ENCODE assay signal across 12 cellular contexts in genomic region chr17:49645654-49646053, GRCh38. TPM values are rescaled to one million over a fixed set of nuclear protein-coding genes. Genes with fewer than 3 reads are reported as not detected.
DNase-seq lines count a peak whose midpoint lies in the region; ATAC-seq and TF ChIP-seq lines count a peak whose summit lies in the region.
"Had no signal": no experiment of that assay in that cellular context is flagged by ENCODE, and none has a peak within 500 bp of the region (broad histone marks: within the 10 kb centered on the region; RNA-seq: fewer than 3 reads in every experiment).

No MANE protein-coding gene starts in this region.

- H3K9me3 Mint-ChIP-seq in activated naive CD4-positive, alpha-beta T cell treated with anti-CD3 and anti-CD28 coated beads, Interleukin-2, amount 50 U/mL, for 72 hours, result no peaks in the 10 kb centered on the region
- no peaks in the 10 kb centered on the region for H3K9me3 Mint-ChIP-seq in activated naive CD4-positive, alpha-beta T cell treated with anti-CD3 and anti-CD28 coated beads, Interleukin-2, amount 10 ng/mL, durations not matched to agents 7 days and 5 days
- no peaks in the 10 kb centered on the region for H3K9me3 Mint-ChIP-seq in naive B cell

- intact Hi-C loops in breast epithelium (cut with DNase I; ENCODE audit: low total_unique reads), result no loop called here

- H3K9me3 ChIP-seq in breast epithelium, result no peaks in the 10 kb centered on the region
- no peaks in the 10 kb centered on the region for H3K9me3 ChIP-seq in upper lobe of left lung

- no peak for DNase-seq in activated naive CD4-positive, alpha-beta T cell treated with anti-CD3 and anti-CD28 coated beads, Interleukin-2, amount 50 U/mL, for 72 hours (ENCODE audit: low spot score in 2 of 2)
- no peak for DNase-seq in activated naive CD4-positive, alpha-beta T cell treated with anti-CD3 and anti-CD28 coated beads, Interleukin-2, amount 10 ng/mL, durations not matched to agents 7 days and 5 days
- DNase-seq in breast epithelium (ENCODE audit: low spot score in 2 of 2) (no peak), naive B cell (no peak), upper lobe of left lung (no peak), Ammon's horn (ENCODE audit: low spot score) (no peak), NCI-H1436 (lab: John Stamatoyannopoulos, UW) (no peak)
- DNase-seq: activated CD8-positive, alpha-beta memory T cell treated with anti-CD3 and anti-CD28 coated beads for 24 hours; AML-193; GF-D8; mesendoderm had no signal

- H3K27ac Mint-ChIP-seq in activated naive CD4-positive, alpha-beta T cell treated with anti-CD3 and anti-CD28 coated beads, Interleukin-2, amount 50 U/mL, for 72 hours, result peak overlapping the region; percentile 6 to 83
- no peak overlapping the region for H3K27ac Mint-ChIP-seq in activated naive CD4-positive, alpha-beta T cell treated with anti-CD3 and anti-CD28 coated beads, Interleukin-2, amount 10 ng/mL, durations not matched to agents 7 days and 5 days
- H3K27ac Mint-ChIP-seq in naive B cell, result peak overlapping the region; percentile 16 to 78 (median 53)

- no peak overlapping the region for H3K4me3 ChIP-seq in breast epithelium
- H3K4me3 ChIP-seq in upper lobe of left lung, result peak overlapping the region in 1 of 4 donors; percentile 5

- no peaks in the 10 kb centered on the region for H3K27me3 Mint-ChIP-seq in activated naive CD4-positive, alpha-beta T cell treated with anti-CD3 and anti-CD28 coated beads, Interleukin-2, amount 10 ng/mL, durations not matched to agents 7 days and 5 days
- no peaks in the 10 kb centered on the region for H3K27me3 Mint-ChIP-seq in naive B cell

- no peak for TF ChIP-seq EP300 in upper lobe of left lung (IDR thresholded peaks at IDR 0.05)

- H3K27me3 ChIP-seq in breast epithelium, result no peaks in the 10 kb centered on the region
- H3K27me3 ChIP-seq in upper lobe of left lung, result no peaks in the 10 kb centered on the region

- H3K4me1 ChIP-seq in breast epithelium (peaks cover 0 to 4% of the 10 kb centered on the region in 2 donors), upper lobe of left lung (peaks cover 33 to 40% (median 36%) of the 10 kb centered on the region in 4 donors)

- TF ChIP-seq POLR2A in breast epithelium (IDR thresholded peaks at IDR 0.05) (no peak), upper lobe of left lung (IDR thresholded peaks at IDR 0.05) (no peak)

- 27 to 38% methylated on average over 1 of the region's 1 CpG for whole genome bisulfite sequencing in upper lobe of left lung, 2 donors

- TF ChIP-seq CTCF in breast epithelium (IDR thresholded peaks at IDR 0.05) (no peak), upper lobe of left lung (IDR thresholded peaks at IDR 0.05) (no peak)

- no peak for ATAC-seq in activated naive CD4-positive, alpha-beta T cell treated with anti-CD3 and anti-CD28 coated beads, Interleukin-2, amount 50 U/mL, for 72 hours
- ATAC-seq in naive B cell (ENCODE audit: low read depth in 2 of 2) (no peak), upper lobe of left lung (ENCODE audit: low FRiP score in 2 of 2) (no peak), GM21576 (IDR thresholded peaks at IDR 0.05; ENCODE audit: unreplicated experiment) (no peak)

- peaks cover 22% of the 10 kb centered on the region for H3K4me1 Mint-ChIP-seq in activated naive CD4-positive, alpha-beta T cell treated with anti-CD3 and anti-CD28 coated beads, Interleukin-2, amount 10 ng/mL, durations not matched to agents 7 days and 5 days
- H3K4me1 Mint-ChIP-seq in naive B cell, result peaks cover 27 to 42% (median 30%) of the 10 kb centered on the region in 3 donors

- H3K27ac ChIP-seq in breast epithelium (peak overlapping the region; percentile 58 to 62), upper lobe of left lung (peak overlapping the region; percentile 72 to 80 (median 78))

- H3K36me3 Mint-ChIP-seq in activated naive CD4-positive, alpha-beta T cell treated with anti-CD3 and anti-CD28 coated beads, Interleukin-2, amount 50 U/mL, for 72 hours, result peaks cover 0 to 23% of the 10 kb centered on the region in 2 donors
- H3K36me3 Mint-ChIP-seq in activated naive CD4-positive, alpha-beta T cell treated with anti-CD3 and anti-CD28 coated beads, Interleukin-2, amount 10 ng/mL, durations not matched to agents 7 days and 5 days, result peaks cover 7% of the 10 kb centered on the region
- H3K36me3 Mint-ChIP-seq in naive B cell, result peaks cover 0 to 8% of the 10 kb centered on the region in 2 donors

- no peak overlapping the region for H3K4me3 Mint-ChIP-seq in activated naive CD4-positive, alpha-beta T cell treated with anti-CD3 and anti-CD28 coated beads, Interleukin-2, amount 10 ng/mL, durations not matched to agents 7 days and 5 days
- H3K4me3 Mint-ChIP-seq in naive B cell, result no peak overlapping the region

- CTCF ChIA-PET in activated naive CD4-positive, alpha-beta T cell treated with anti-CD3 and anti-CD28 coated beads, Interleukin-2, amount 10 ng/mL, durations not matched to agents 7 days and 5 days (lab: Charles Lee), result interaction anchor here (0.9 to 1.7 kb wide), 2 partner anchors 30 to 69 kb away, joined by 3 to 6 read pairs; no protein-coding TSS in a partner anchor

- no peaks in the 10 kb centered on the region for H3K36me3 ChIP-seq in breast epithelium
- no peaks in the 10 kb centered on the region for H3K36me3 ChIP-seq in upper lobe of left lung

RNA-seq across cellular contexts. Expression of gene SPOP, which starts 32.2 kb away (rescaled TPM):
- 10 to 100 TPM; 66.9 to 70.3 TPM for total RNA-seq in activated naive CD4-positive, alpha-beta T cell treated with anti-CD3 and anti-CD28 coated beads, Interleukin-2, amount 50 U/mL, for 72 hours
- 10 to 100 TPM; 48.3 to 73.8 (median 55.4) TPM for total RNA-seq in breast epithelium
- polyA plus RNA-seq in naive B cell (ENCODE audit: low read depth in 6 of 6), result 100 to 1,000 TPM in 1 of 6 donors, 10 to 100 TPM in 5; 78.4 to 131 (median 95.3) TPM
- 10 to 100 TPM; 56.6 to 99.2 (median 80.4) TPM for total RNA-seq in upper lobe of left lung
